ENCODE assay signal across 9 cellular contexts in the genomic region with DNA sequence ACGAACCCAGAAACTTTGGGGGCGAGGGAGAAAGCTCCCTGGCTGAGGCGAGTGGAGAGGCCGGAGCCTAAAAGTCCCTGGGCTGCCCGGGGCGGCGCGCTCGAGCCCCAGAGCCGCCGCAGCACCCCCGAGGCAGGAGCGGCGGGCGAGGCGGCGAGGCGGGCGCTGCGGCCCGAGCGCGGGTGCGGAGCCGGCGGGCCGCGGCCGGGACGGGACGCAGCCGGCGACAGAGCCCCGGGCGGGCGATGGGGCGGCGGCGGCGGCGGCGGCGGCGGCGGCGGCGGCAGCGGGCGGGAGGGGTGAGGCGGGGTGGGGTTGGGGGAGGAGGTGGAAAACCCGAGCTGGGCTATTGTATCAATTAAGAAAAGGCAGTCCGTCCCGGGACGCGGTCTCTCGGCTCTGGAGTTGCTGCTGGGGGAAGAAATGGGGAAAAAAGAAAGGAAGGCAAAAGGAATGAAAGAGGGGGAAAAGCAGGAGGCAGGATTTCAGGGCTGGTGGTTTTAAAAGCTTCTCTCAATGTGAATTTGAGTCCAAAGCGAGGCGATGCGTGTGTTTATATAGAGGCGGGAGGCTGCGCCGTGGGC. TPM values are rescaled to one million over a fixed set of nuclear protein-coding genes. Genes with fewer than 3 reads are reported as not detected.
DNase-seq lines count a peak whose midpoint lies in the region; ATAC-seq and TF ChIP-seq lines count a peak whose summit lies in the region.
"Had no signal": no experiment of that assay in that cellular context is flagged by ENCODE, and none has a peak within 500 bp of the region (broad histone marks: within the 10 kb centered on the region; RNA-seq: fewer than 3 reads in every experiment).

No MANE protein-coding gene starts in this region.

- peaks cover 0 to 49% (median 20%) of the 10 kb centered on the region in 4 donors for H3K4me1 Mint-ChIP-seq in CD4-positive, CD25-positive, alpha-beta regulatory T cell
- peaks cover 46% of the 10 kb centered on the region for H3K4me1 Mint-ChIP-seq in mesothelial cell of epicardium

- no peak overlapping the region for H3K27ac Mint-ChIP-seq in CD4-positive, CD25-positive, alpha-beta regulatory T cell
- peak overlapping the region; percentile 99 for H3K27ac Mint-ChIP-seq in mesothelial cell of epicardium

- peaks cover 61% of the 10 kb centered on the region for H3K27me3 Mint-ChIP-seq in CD4-positive, CD25-positive, alpha-beta regulatory T cell
- peaks cover 1% of the 10 kb centered on the region for H3K27me3 Mint-ChIP-seq in mesothelial cell of epicardium (ENCODE audit: low read depth)

- no peaks in the 10 kb centered on the region for H3K79me2 ChIP-seq in KMS-11 (ENCODE audit: insufficient read depth, low read depth)

- H3K9ac ChIP-seq in KMS-11, result no peak overlapping the region

- peak overlapping the region; percentile 47 to 87 (median 82) for H3K4me3 Mint-ChIP-seq in CD4-positive, CD25-positive, alpha-beta regulatory T cell
- H3K4me3 Mint-ChIP-seq in mesothelial cell of epicardium, result peak overlapping the region; percentile 93

- no peaks in the 10 kb centered on the region for H4K20me1 ChIP-seq in KMS-11 (ENCODE audit: insufficient read depth)

- H3K36me3 ChIP-seq in CD4-positive, CD25-positive, alpha-beta regulatory T cell (ENCODE audit: control insufficient read depth, insufficient read depth, low read length), result no peaks in the 10 kb centered on the region
- no peaks in the 10 kb centered on the region for H3K36me3 ChIP-seq in KMS-11 (ENCODE audit: insufficient read depth)
- H3K36me3 ChIP-seq: uterus had no signal

- H2AFZ ChIP-seq in KMS-11 (ENCODE audit: low read depth), result peak overlapping the region; percentile 76; the same call in 1 of the 2 replicates

- H3K4me3 ChIP-seq in CD4-positive, CD25-positive, alpha-beta regulatory T cell (ENCODE audit: low read depth, low read length), result no peak overlapping the region
- no peak overlapping the region for H3K4me3 ChIP-seq in KMS-11 (IDR thresholded peaks at IDR 0.05; ENCODE audit: insufficient read depth, low read depth, low read length)
- peak overlapping the region; percentile 54 to 55 for H3K4me3 ChIP-seq in cardiac fibroblast (replicated peaks in 1 of 2; ENCODE audit: low read depth in 2 of 2, low read length in 2 of 2)

- peaks cover 27% of the 10 kb centered on the region for H3K27me3 ChIP-seq in CD4-positive, CD25-positive, alpha-beta regulatory T cell (ENCODE audit: control insufficient read depth, insufficient read depth, low read length)
- peaks cover 49% of the 10 kb centered on the region for H3K27me3 ChIP-seq in KMS-11 (ENCODE audit: insufficient read depth, low read depth)

- no peaks in the 10 kb centered on the region for H3K36me3 Mint-ChIP-seq in CD4-positive, CD25-positive, alpha-beta regulatory T cell
- H3K36me3 Mint-ChIP-seq in mesothelial cell of epicardium, result peaks cover 31% of the 10 kb centered on the region

- peak overlapping the region; percentile 96 for H3K4me2 ChIP-seq in KMS-11

- DNase-seq in CD4-positive, CD25-positive, alpha-beta regulatory T cell, result no peak
- peak in 1 of 2 donors; percentile 23 for DNase-seq in cardiac fibroblast (ENCODE audit: low read depth in 2 of 2)
- DNase-seq in mesothelial cell of epicardium (ENCODE audit: low spot score in 2 of 2, unreplicated experiment in 2 of 2), result peak in 1 of 2 experiments; percentile 81
- DNase-seq in SW 1271 (lab: John Stamatoyannopoulos, UW), result no peak

- peaks cover 40% of the 10 kb centered on the region for H3K4me1 ChIP-seq in CD4-positive, CD25-positive, alpha-beta regulatory T cell (ENCODE audit: control insufficient read depth, insufficient read depth, low read length, poor library complexity, severe bottlenecking)
- H3K4me1 ChIP-seq in KMS-11 (ENCODE audit: low read depth, poor library complexity, severe bottlenecking), result peaks cover 21% of the 10 kb centered on the region

- no peaks in the 10 kb centered on the region for H3K9me3 ChIP-seq in CD4-positive, CD25-positive, alpha-beta regulatory T cell (ENCODE audit: control insufficient read depth in 2 of 2, low read length in 2 of 2)
- H3K9me3 ChIP-seq: uterus had no signal

- no peak overlapping the region for H3K27ac ChIP-seq in CD4-positive, CD25-positive, alpha-beta regulatory T cell (ENCODE audit: insufficient read depth, low read length, poor library complexity, severe bottlenecking)
- no peak overlapping the region for H3K27ac ChIP-seq in KMS-11
- H3K27ac ChIP-seq: uterus had no signal

- peaks cover 0 to 4% (median 0%) of the 10 kb centered on the region in 7 donors for H3K9me3 Mint-ChIP-seq in CD4-positive, CD25-positive, alpha-beta regulatory T cell
- no peaks in the 10 kb centered on the region for H3K9me3 Mint-ChIP-seq in mesothelial cell of epicardium

- no peak for TF ChIP-seq CTCF in KMS-11 (conservative IDR thresholded peaks at IDR 0.05; ENCODE audit: low read depth, low read length)
- no peak for TF ChIP-seq CTCF in cardiac fibroblast (IDR thresholded peaks at IDR 0.05; ENCODE audit: low read depth, low read length)
- no peak for TF ChIP-seq CTCF in mesothelial cell of epicardium (IDR thresholded peaks at IDR 0.05; ENCODE audit: unreplicated experiment)

- no peak for ATAC-seq in CD4-positive, CD25-positive, alpha-beta regulatory T cell (ENCODE audit: low read depth in 2 of 2)
- ATAC-seq in HG02798 (IDR thresholded peaks at IDR 0.05; ENCODE audit: poor library complexity, unreplicated experiment) (no peak), GM19328 (IDR thresholded peaks at IDR 0.05; ENCODE audit: unreplicated experiment) (no peak), HG03571 (IDR thresholded peaks at IDR 0.05; ENCODE audit: unreplicated experiment) (no peak)

RNA-seq across cellular contexts. Expression of a gene that starts 0.8 kb away (rescaled TPM):
- not detected for total RNA-seq in CD4-positive, CD25-positive, alpha-beta regulatory T cell
- polyA plus RNA-seq in CD4-positive, CD25-positive, alpha-beta regulatory T cell, result not detected
- total RNA-seq in mesothelial cell of epicardium, result 1,290 to 1,322 TPM (median 1,292 TPM) in 3 replicates

Comparison
In these comparisons a context has a peak if more than half of its experiments do, and no peak if none do; other contexts are left out.
1. H3K4me3 ChIP-seq: peak in cardiac fibroblast (2 of 2); none in CD4-positive, CD25-positive, alpha-beta regulatory T cell (single experiment) and KMS-11 (single experiment).
2. RNA of a gene that starts 0.8 kb away (total RNA-seq): 1,290 to 1,322 TPM in mesothelial cell of epicardium; not detected in CD4-positive, CD25-positive, alpha-beta regulatory T cell (single experiment); every median in the first group is over 1,000 times any median in the second.